Comparison of ENCODE assay signal across 10 cellular contexts in genomic region chr7:194257-194995, GRCh38. TPM values are rescaled to one million over a fixed set of nuclear protein-coding genes. Genes with fewer than 3 reads are reported as not detected.
A peak's percentile ranks its signal among the peaks of the same experiment; 100 is the strongest.
DNase-seq lines count a peak whose midpoint lies in the region; ATAC-seq and TF ChIP-seq lines count a peak whose summit lies in the region.
"Had no signal": no experiment of that assay in that cellular context is flagged by ENCODE, and none has a peak within 500 bp of the region (broad histone marks: within the 10 kb centered on the region; RNA-seq: fewer than 3 reads in every experiment).

No MANE protein-coding gene starts in this region.

- H3K4me1 Mint-ChIP-seq in naive thymus-derived CD8-positive, alpha-beta T cell = peaks cover 3 to 7% (median 5%) of the 10 kb centered on the region in 4 donors
- peaks cover 4% of the 10 kb centered on the region for H3K4me1 Mint-ChIP-seq in T-helper 17 cell

- TF ChIP-seq EP300 in Ishikawa (IDR thresholded peaks at IDR 0.05; ENCODE audit: borderline replicate concordance) = no peak

- no peak for TF ChIP-seq RAD21 in Ishikawa (IDR thresholded peaks at IDR 0.05; ENCODE audit: low read depth)

- POLR2A ChIA-PET in naive thymus-derived CD8-positive, alpha-beta T cell (lab: Charles Lee) = no interaction called here

- TF ChIP-seq CTCF in AG09309 (IDR thresholded peaks at IDR 0.05; ENCODE audit: control insufficient read depth, insufficient read depth, low read depth, low read length, missing control alignments) = no peak
- no peak for TF ChIP-seq CTCF in epithelial cell of proximal tubule (conservative IDR thresholded peaks at IDR 0.05; ENCODE audit: low read depth, low read length)

- peaks cover 10 to 53% (median 23%) of the 10 kb centered on the region in 5 donors for H3K27me3 Mint-ChIP-seq in naive thymus-derived CD8-positive, alpha-beta T cell
- H3K27me3 Mint-ChIP-seq in T-helper 17 cell = peaks cover 58% of the 10 kb centered on the region

- DNase-seq in AG09309 (ENCODE audit: low read depth) (no peak), epithelial cell of proximal tubule (ENCODE audit: low read depth) (no peak), SHP77 (lab: John Stamatoyannopoulos, UW) (no peak), T-helper 17 cell (no peak)
- no peak for DNase-seq in naive thymus-derived CD8-positive, alpha-beta T cell
- DNase-seq in effector CD4-positive, alpha-beta T cell = no peak
- DNase-seq in stimulated activated CD4-positive, alpha-beta T cell treated with anti-CD3 and anti-CD28 coated beads, Interleukin-15, amount 100 ng/mL, for 24 hours = no peak
- DNase-seq: activated CD8-positive, alpha-beta memory T cell treated with anti-CD3 and anti-CD28 coated beads, Interleukin-2, amount 10 ng/mL, durations not matched to agents 7 days and 5 days had no signal

- H3K4me3 Mint-ChIP-seq in naive thymus-derived CD8-positive, alpha-beta T cell = peak overlapping the region in 9 of 10 donors; percentile 19 to 66 (median 50)
- H3K4me3 Mint-ChIP-seq in T-helper 17 cell = no peak overlapping the region
- H3K4me3 Mint-ChIP-seq: activated CD8-positive, alpha-beta memory T cell treated with anti-CD3 and anti-CD28 coated beads, Interleukin-2, amount 10 ng/mL, durations not matched to agents 7 days and 5 days had no signal

- no peak overlapping the region for H3K27ac Mint-ChIP-seq in naive thymus-derived CD8-positive, alpha-beta T cell
- no peak overlapping the region for H3K27ac Mint-ChIP-seq in T-helper 17 cell
- H3K27ac Mint-ChIP-seq: activated CD8-positive, alpha-beta memory T cell treated with anti-CD3 and anti-CD28 coated beads, Interleukin-2, amount 10 ng/mL, durations not matched to agents 7 days and 5 days; IgD-negative memory B cell had no signal

- no peaks in the 10 kb centered on the region for H3K9me3 ChIP-seq in T-helper 17 cell (ENCODE audit: control insufficient read depth, low read length, poor library complexity, severe bottlenecking)

- peaks cover 0 to 3% (median 0%) of the 10 kb centered on the region in 9 donors for H3K9me3 Mint-ChIP-seq in naive thymus-derived CD8-positive, alpha-beta T cell
- H3K9me3 Mint-ChIP-seq: IgD-negative memory B cell had no signal

- peak overlapping the region; percentile 81 for H3K4me3 ChIP-seq in AG09309 (ENCODE audit: control insufficient read depth, low read depth, low read length)
- H3K4me3 ChIP-seq in epithelial cell of proximal tubule (ENCODE audit: low read depth, low read length) = peak overlapping the region; percentile 94

- no peaks in the 10 kb centered on the region for H3K36me3 Mint-ChIP-seq in naive thymus-derived CD8-positive, alpha-beta T cell
- H3K36me3 Mint-ChIP-seq in T-helper 17 cell (ENCODE audit: low read depth) = peaks cover 6% of the 10 kb centered on the region
- H3K36me3 Mint-ChIP-seq: activated CD8-positive, alpha-beta memory T cell treated with anti-CD3 and anti-CD28 coated beads, Interleukin-2, amount 10 ng/mL, durations not matched to agents 7 days and 5 days had no signal

- no peak for ATAC-seq in naive thymus-derived CD8-positive, alpha-beta T cell
- no peak for ATAC-seq in T-helper 17 cell
- ATAC-seq: activated CD8-positive, alpha-beta memory T cell treated with anti-CD3 and anti-CD28 coated beads, Interleukin-2, amount 10 ng/mL, durations not matched to agents 7 days and 5 days had no signal

TF ChIP-seq in Ishikawa, 13 proteins besides CTCF, POLR2A, EP300 and RAD21:
- TF ChIP-seq CEBPB (IDR thresholded peaks at IDR 0.05) = no peak
- TF ChIP-seq, protein P1, sequence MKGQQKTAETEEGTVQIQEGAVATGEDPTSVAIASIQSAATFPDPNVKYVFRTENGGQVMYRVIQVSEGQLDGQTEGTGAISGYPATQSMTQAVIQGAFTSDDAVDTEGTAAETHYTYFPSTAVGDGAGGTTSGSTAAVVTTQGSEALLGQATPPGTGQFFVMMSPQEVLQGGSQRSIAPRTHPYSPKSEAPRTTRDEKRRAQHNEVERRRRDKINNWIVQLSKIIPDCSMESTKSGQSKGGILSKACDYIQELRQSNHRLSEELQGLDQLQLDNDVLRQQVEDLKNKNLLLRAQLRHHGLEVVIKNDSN (IDR thresholded peaks at IDR 0.05) = 0 out of 2 replicates have a peak, but pooled peaks have one; percentile 4
- TF ChIP-seq, protein P2, sequence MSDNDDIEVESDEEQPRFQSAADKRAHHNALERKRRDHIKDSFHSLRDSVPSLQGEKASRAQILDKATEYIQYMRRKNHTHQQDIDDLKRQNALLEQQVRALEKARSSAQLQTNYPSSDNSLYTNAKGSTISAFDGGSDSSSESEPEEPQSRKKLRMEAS (IDR thresholded peaks at IDR 0.05) = peak; percentile 44; the same call in 1 of the 2 replicates
- TF ChIP-seq EGR1 (IDR thresholded peaks at IDR 0.05) = peak; percentile 90
- TF ChIP-seq TCF12 (IDR thresholded peaks at IDR 0.05; ENCODE audit: low read depth) = peak; percentile 26; the same call in 1 of the 2 replicates
- no peak for TF ChIP-seq ZBTB7A (IDR thresholded peaks at IDR 0.05; ENCODE audit: low read depth)

RNA-seq across cellular contexts. Expression of gene FAM20C, which starts 2.1 kb away (rescaled TPM):
- total RNA-seq in epithelial cell of proximal tubule (84.2 and 85.0 TPM in 2 replicates), T-helper 17 cell (1 to 10 TPM; 1.4 to 2.8 TPM)
- under 1 TPM; 0.60 to 0.66 TPM for total RNA-seq in naive thymus-derived CD8-positive, alpha-beta T cell
- polyA plus RNA-seq in naive thymus-derived CD8-positive, alpha-beta T cell = not detected
- polyA plus RNA-seq: IgD-negative memory B cell had no signal

Comparison
In these comparisons a context has a peak if more than half of its experiments do, and no peak if none do; other contexts are left out.
1. RNA of gene FAM20C, which starts 2.1 kb away (total RNA-seq): 84.2 to 85.0 TPM in epithelial cell of proximal tubule; 1.4 to 2.8 TPM in T-helper 17 cell and 0.60 to 0.66 TPM in naive thymus-derived CD8-positive, alpha-beta T cell; every median in the first group is over 10 times any median in the second.